In genomic region chr1:101438359-101438758, GRCh38 we compare ENCODE assay signal across 9 cellular contexts.
DNase-seq lines count a peak whose midpoint lies in the region; ATAC-seq, FAIRE-seq and TF ChIP-seq lines count a peak whose summit lies in the region.
"Had no signal": no experiment of that assay in that cellular context is flagged by ENCODE, and none has a peak within 500 bp of the region (broad histone marks: within the 10 kb centered on the region; RNA-seq: fewer than 3 reads in every experiment).

No MANE protein-coding gene starts in this region.

- no peaks in the 10 kb centered on the region for H3K36me3 ChIP-seq in BE2C

- no peak overlapping the region for H3K4me3 Mint-ChIP-seq in chondrocyte (ENCODE audit: unreplicated experiment)

- H3K9me3 Mint-ChIP-seq in chondrocyte (ENCODE audit: low read depth): no peaks in the 10 kb centered on the region

- H3K27me3 Mint-ChIP-seq in chondrocyte (ENCODE audit: low read depth): peaks cover 17% of the 10 kb centered on the region

- H3K27ac Mint-ChIP-seq in chondrocyte (ENCODE audit: unreplicated experiment): no peak overlapping the region

- peak; percentile 69 for TF ChIP-seq CTCF in BE2C (IDR thresholded peaks at IDR 0.05; ENCODE audit: low read depth, low read length)
- TF ChIP-seq CTCF in chondrocyte (IDR thresholded peaks at IDR 0.05): peak; percentile 44

- no peak for FAIRE-seq in HTR-8/SVneo (lab: Jason Lieb, UNC)
- FAIRE-seq: colon had no signal

- peak; percentile 53 for ATAC-seq in HG03280 (IDR thresholded peaks at IDR 0.05; ENCODE audit: unreplicated experiment)

- H3K9me3 ChIP-seq in BE2C: no peaks in the 10 kb centered on the region

- H3K4me1 ChIP-seq in BE2C: peaks cover 12% of the 10 kb centered on the region

- no peaks in the 10 kb centered on the region for H3K27me3 ChIP-seq in BE2C

- no peaks in the 10 kb centered on the region for H3K4me1 Mint-ChIP-seq in chondrocyte (ENCODE audit: low read depth)

- no peak overlapping the region for H3K4me3 ChIP-seq in BE2C (ENCODE audit: low read depth, low read length)

- H3K36me3 Mint-ChIP-seq in chondrocyte (ENCODE audit: low read depth): no peaks in the 10 kb centered on the region

- DNase-seq in BE2C (peak; percentile 51), GM19238 (ENCODE audit: insufficient read length, low spot score) (peak; percentile 10), chondrocyte (ENCODE audit: low spot score) (no peak), NOMO-1 (lab: John Stamatoyannopoulos, UW; ENCODE audit: unreplicated experiment in 2 of 2) (no peak), HTR-8/SVneo (ENCODE audit: insufficient read length, low spot score) (no peak), NCI-H510A treated with DMSO at 0.1 percent for 48 hours (lab: John Stamatoyannopoulos, UW) (no peak), amniotic stem cell (lab: John Stamatoyannopoulos, UW) (no peak)

Comparison
In these comparisons a context has a peak if more than half of its experiments do, and no peak if none do; other contexts are left out.
1. DNase-seq: peak in BE2C (single experiment) and GM19238 (single experiment); none in chondrocyte (single experiment), NOMO-1 (0 of 2), HTR-8/SVneo (single experiment), NCI-H510A treated with DMSO at 0.1 percent for 48 hours (single experiment) and amniotic stem cell (single experiment).